In genomic region chr9:137242329-137243204, GRCh38 we compare ENCODE assay signal across 1 cellular context.
TF ChIP-seq lines count a peak whose summit lies in the region.

No MANE protein-coding gene starts in this region.

TF ChIP-seq in HEK293, 187 proteins besides CTCF, POLR2A, EP300 and RAD21 (continued from another document):
- TF ChIP-seq ZNF449 (tag by site-specific recombination; IDR thresholded peaks at IDR 0.05) (no peak), KLF10 (tag by site-specific recombination; IDR thresholded peaks at IDR 0.05) (no peak), PATZ1 (tag by site-specific recombination; IDR thresholded peaks at IDR 0.05) (0 out of 2 replicates have a peak, but pooled peaks have one; percentile 2), SP2 (tag by site-specific recombination; IDR thresholded peaks at IDR 0.05) (no peak), ZNF626 (tag by site-specific recombination; IDR thresholded peaks at IDR 0.05) (no peak), ZNF169 (tag by site-specific recombination; IDR thresholded peaks at IDR 0.05) (no peak), ZNF239 (tag by site-specific recombination; IDR thresholded peaks at IDR 0.05) (no peak; the same call in 1 of the 2 replicates), PRDM2 (tag by site-specific recombination; IDR thresholded peaks at IDR 0.05; ENCODE audit: borderline replicate concordance) (0 out of 2 replicates have a peak, but pooled peaks have one; percentile 23), ZNF19 (tag by site-specific recombination; IDR thresholded peaks at IDR 0.05; ENCODE audit: low read depth) (no peak), ZSCAN18 (tag by site-specific recombination; IDR thresholded peaks at IDR 0.05) (no peak), ZNF114 (tag by site-specific recombination; IDR thresholded peaks at IDR 0.05) (no peak), ZNF423 (tag by site-specific recombination; IDR thresholded peaks at IDR 0.05) (no peak), GLIS2 (tag by site-specific recombination; IDR thresholded peaks at IDR 0.05) (0 out of 2 replicates have a peak, but pooled peaks have one; percentile 12), ZNF707 (tag by site-specific recombination; IDR thresholded peaks at IDR 0.05) (peak; percentile 77; the same call in 1 of the 2 replicates), ZNF324 (tag by site-specific recombination; IDR thresholded peaks at IDR 0.05) (no peak), KLF9 (tag by site-specific recombination; IDR thresholded peaks at IDR 0.05; ENCODE audit: low read depth) (peak; percentile 68), SP3 (tag by site-specific recombination; IDR thresholded peaks at IDR 0.05) (no peak), ZNF558 (tag by site-specific recombination; IDR thresholded peaks at IDR 0.05) (no peak), ZSCAN5A (tag by site-specific recombination; IDR thresholded peaks at IDR 0.05) (no peak)
